ENCODE assay signal across 8 cellular contexts in genomic region chr10:73253226-73253557, GRCh38. TPM values are rescaled to one million over a fixed set of nuclear protein-coding genes. Genes with fewer than 3 reads are reported as not detected.
DNase-seq lines count a peak whose midpoint lies in the region; ATAC-seq, FAIRE-seq and TF ChIP-seq lines count a peak whose summit lies in the region.

No MANE protein-coding gene starts in this region.

- peaks cover 15% of the 10 kb centered on the region for H3K4me1 Mint-ChIP-seq in astrocyte (ENCODE audit: low read depth, unreplicated experiment)

- peak overlapping the region; percentile 80 for H3K4me3 ChIP-seq in HUES64 (ENCODE audit: low read length)
- H3K4me3 ChIP-seq in astrocyte (ENCODE audit: insufficient read depth, low read depth, low read length): peak overlapping the region; percentile 95
- H3K4me3 ChIP-seq in HepG2 (replicated peaks in 1 of 3; ENCODE audit: insufficient read depth in 1 of 3, low read depth in 2 of 3, low read length in 3 of 3): peak overlapping the region; percentile 78 to 92 (median 84)
- peak overlapping the region; percentile 84 for H3K4me3 ChIP-seq in upper lobe of right lung

- H3K4me2 ChIP-seq in astrocyte (ENCODE audit: low read length) (peak overlapping the region; percentile 90), HepG2 (ENCODE audit: low read depth, low read length) (peak overlapping the region; percentile 95)

- intact Hi-C loops in HepG2 (cut with micrococcal nuclease; ENCODE audit: unreplicated experiment): no loop called here
- intact Hi-C loops in upper lobe of right lung (cut with DNase I): no loop called here

- BruUV-seq in HepG2 (replicated peaks; lab: Mats Ljungman, UMichigan): no TSS peak

- H3K9ac ChIP-seq in HUES64 (ENCODE audit: low read depth, low read length): peak overlapping the region; percentile 90
- peak overlapping the region; percentile 95 for H3K9ac ChIP-seq in astrocyte (ENCODE audit: low read length)
- H3K9ac ChIP-seq in HepG2 (ENCODE audit: insufficient read depth, low read depth, low read length): peak overlapping the region; percentile 99

- FAIRE-seq in astrocyte (lab: Jason Lieb, UNC) (no peak), HepG2 (lab: Jason Lieb, UNC) (peak; percentile 97)

- H3K9me3 ChIP-seq in HUES64 (ENCODE audit: insufficient read depth, low read depth, low read length) (no peaks in the 10 kb centered on the region), astrocyte (ENCODE audit: insufficient read depth, low read depth, low read length) (no peaks in the 10 kb centered on the region), HepG2 (ENCODE audit: low read length) (no peaks in the 10 kb centered on the region), upper lobe of right lung (no peaks in the 10 kb centered on the region)

- in situ Hi-C loops in HepG2 (cut with HindIII; ENCODE audit: extremely low pct_ligation_motif_present, low pct_unique_long_range_greater_than_20kb): loop anchor here (10.0 to 25.0 kb wide), 2 partner anchors 242 to 384 kb away; partner anchors contain the start of genes MYOZ1 and PPP3CB

- 0% methylated on average over 4 of the region's 4 CpGs for WGBS in HUES64
- 0% methylated on average over 4 of the region's 4 CpGs for WGBS in HepG2 (ENCODE audit: low lambda C conversion rate)

- peak overlapping the region; percentile 92 for H3K4me3 Mint-ChIP-seq in astrocyte (ENCODE audit: unreplicated experiment)

- TF ChIP-seq RAD21 in HepG2 (CRISPR knock-in tag; IDR thresholded peaks at IDR 0.05): no peak

- peak; percentile 33 for ATAC-seq in HepG2
- ATAC-seq in upper lobe of right lung: no peak
- no peak for ATAC-seq in HG03439 (IDR thresholded peaks at IDR 0.05; ENCODE audit: unreplicated experiment)
- ATAC-seq in GM19397 (IDR thresholded peaks at IDR 0.05; ENCODE audit: unreplicated experiment): no peak

- H3K36me3 ChIP-seq in HUES64 (ENCODE audit: insufficient read depth, low read length): peaks cover 24% of the 10 kb centered on the region
- peaks cover 15% of the 10 kb centered on the region for H3K36me3 ChIP-seq in astrocyte (ENCODE audit: insufficient read depth, low read length)
- peaks cover 0 to 8% of the 10 kb centered on the region in 2 experiments; a peak in 2 of 5 replicates for H3K36me3 ChIP-seq in HepG2 (replicated peaks in 1 of 2; ENCODE audit: control insufficient read depth in 1 of 2, insufficient read depth in 2 of 2, low read length in 2 of 2)
- peaks cover 16% of the 10 kb centered on the region for H3K36me3 ChIP-seq in upper lobe of right lung

- H3K9me3 Mint-ChIP-seq in astrocyte (ENCODE audit: unreplicated experiment): no peaks in the 10 kb centered on the region

- TF ChIP-seq CTCF in GM10248 (IDR thresholded peaks at IDR 0.05; ENCODE audit: control extremely low read depth, extremely low read depth, low read depth, missing control alignments): no peak
- no peak for TF ChIP-seq CTCF in astrocyte (IDR thresholded peaks at IDR 0.05; ENCODE audit: insufficient read depth, low read depth, low read length)
- no peak for TF ChIP-seq CTCF in HepG2 (CRISPR knock-in tag; IDR thresholded peaks at IDR 0.05)
- no peak for TF ChIP-seq CTCF in upper lobe of right lung (IDR thresholded peaks at IDR 0.05)

- peak overlapping the region; percentile 97 for H2AFZ ChIP-seq in astrocyte (ENCODE audit: low read depth, low read length)
- peak overlapping the region; percentile 42 for H2AFZ ChIP-seq in HepG2 (ENCODE audit: low read length)

- H3K36me3 Mint-ChIP-seq in astrocyte (ENCODE audit: low read depth, unreplicated experiment): peaks cover 3% of the 10 kb centered on the region

- CTCF ChIA-PET in GM10248 (lab: Yijun Ruan, JAX) (interaction anchor here (1.1 to 3.8 kb wide), 3 partner anchors 10 to 391 kb away, joined by 3 to 23 read pairs (median 4); no protein-coding TSS in a partner anchor), HepG2 (lab: Yijun Ruan, JAX; ENCODE audit: low intra/inter-chr PET ratio, low total read pairs) (no interaction called here)

- H4K20me1 ChIP-seq in astrocyte (ENCODE audit: insufficient read depth, low read length): no peaks in the 10 kb centered on the region
- H4K20me1 ChIP-seq in HepG2 (ENCODE audit: insufficient read depth, low read length): no peaks in the 10 kb centered on the region

- H3K27ac Mint-ChIP-seq in astrocyte (ENCODE audit: unreplicated experiment): peak overlapping the region; percentile 96

- no peak for TF ChIP-seq EP300 in HepG2 (IDR thresholded peaks at IDR 0.05; ENCODE audit: low read depth in 2 of 2, low read length in 2 of 2)
- no peak for TF ChIP-seq EP300 in HepG2 (CRISPR knock-in tag; IDR thresholded peaks at IDR 0.05; ENCODE audit: borderline replicate concordance)

- peaks cover 56% of the 10 kb centered on the region for H3K79me2 ChIP-seq in astrocyte (ENCODE audit: insufficient read depth, low read length)
- H3K79me2 ChIP-seq in HepG2 (ENCODE audit: insufficient read depth, low read length): peaks cover 33% of the 10 kb centered on the region

- no peaks in the 10 kb centered on the region; the same call in 1 of the 2 replicates for H3K4me1 ChIP-seq in HUES64 (ENCODE audit: insufficient read depth, low read length)
- peaks cover 20% of the 10 kb centered on the region for H3K4me1 ChIP-seq in astrocyte (ENCODE audit: insufficient read depth, low read length)
- peaks cover 27% of the 10 kb centered on the region for H3K4me1 ChIP-seq in HepG2 (ENCODE audit: insufficient read depth, low read length)
- peaks cover 16% of the 10 kb centered on the region for H3K4me1 ChIP-seq in upper lobe of right lung

- H3K27ac ChIP-seq in HUES64 (ENCODE audit: low read depth, low read length): peak overlapping the region; percentile 75; the same call in 1 of the 2 replicates
- peak overlapping the region; percentile 92 for H3K27ac ChIP-seq in astrocyte (ENCODE audit: low read depth, low read length)
- peak overlapping the region; percentile 88 for H3K27ac ChIP-seq in HepG2 (ENCODE audit: extremely low read length, insufficient read depth, low read length)
- peak overlapping the region; percentile 91 for H3K27ac ChIP-seq in upper lobe of right lung

- no peak for TF ChIP-seq POLR2A in HepG2 (IDR thresholded peaks at IDR 0.05; ENCODE audit: insufficient read depth in 1 of 2, low read depth in 2 of 2, low read length in 2 of 2)

- H3K27me3 ChIP-seq in HUES64 (ENCODE audit: insufficient read depth, low read length): no peaks in the 10 kb centered on the region
- no peaks in the 10 kb centered on the region for H3K27me3 ChIP-seq in astrocyte (ENCODE audit: insufficient read depth, low read length)
- no peaks in the 10 kb centered on the region; a peak in 1 of 5 replicates for H3K27me3 ChIP-seq in HepG2 (ENCODE audit: control insufficient read depth in 1 of 2, insufficient read depth in 2 of 2, low read length in 2 of 2)
- no peaks in the 10 kb centered on the region for H3K27me3 ChIP-seq in upper lobe of right lung

- no peaks in the 10 kb centered on the region for H3K27me3 Mint-ChIP-seq in astrocyte (ENCODE audit: low read depth, unreplicated experiment)

- POLR2A ChIA-PET in GM10248 (lab: Yijun Ruan, JAX): no interaction called here
- POLR2A ChIA-PET in HepG2 (lab: Yijun Ruan, JAX): interaction anchor here (0.9 to 2.9 kb wide), 2 partner anchors 10 to 160 kb away, joined by 6 to 21 read pairs; no protein-coding TSS in a partner anchor

- DNase-seq in GM10248 (ENCODE audit: extremely low spot score) (peak; percentile 41), astrocyte (ENCODE audit: low read depth) (no peak), HepG2 (ENCODE audit: low spot score) (peak; percentile 30), upper lobe of right lung (no peak), NCI-H2227 treated with DMSO at 0.1 percent for 48 hours (lab: John Stamatoyannopoulos, UW) (no peak)

RNA-seq across cellular contexts. Expression of gene MRPS16, which starts 0.7 kb away (rescaled TPM):
- polyA plus RNA-seq in HUES64 (2013, experiment 1 of 2): 121 TPM
- 120 TPM for polyA plus RNA-seq in HUES64 (2013, experiment 2 of 2)
- total RNA-seq in astrocyte: 57.5 and 67.0 TPM in 2 replicates
- 135 and 189 TPM in 2 replicates for total RNA-seq in HepG2 (2016; rRNA removed; fragmentation: Illumina TruSeq; extraction: Trizol)
- total RNA-seq in HepG2 (2016; cell fraction: cytosol; rRNA removed; fragmentation: Illumina TruSeq; extraction: Trizol; ENCODE audit: low read depth): 45.7 and 60.1 TPM in 2 replicates
- total RNA-seq in HepG2 (2016; cell fraction: insoluble cytoplasmic fraction; rRNA removed; fragmentation: Illumina TruSeq; extraction: Trizol): 136 and 203 TPM in 2 replicates
- total RNA-seq in HepG2 (2016; cell fraction: membrane; rRNA removed; fragmentation: Illumina TruSeq; extraction: Trizol): 93.5 and 107 TPM in 2 replicates
- total RNA-seq in HepG2 (2016; cell fraction: nucleus; rRNA removed; fragmentation: Illumina TruSeq; extraction: Trizol): 46.1 and 51.7 TPM in 2 replicates
- 70.1 and 70.8 TPM in 2 replicates for polyA plus RNA-seq in HepG2 (2011; rRNA removed)
- 71.9 and 101 TPM in 2 replicates for polyA plus RNA-seq in HepG2 (2011; cell fraction: cytosol; rRNA removed)
- 47.7 and 52.2 TPM in 2 replicates for polyA plus RNA-seq in HepG2 (2011; cell fraction: nucleus; rRNA removed)
- polyA plus RNA-seq in HepG2 (2012): 46.9 and 60.5 TPM in 2 replicates
- 72.0 and 95.9 TPM in 2 replicates for polyA plus RNA-seq in HepG2 (2016; cell fraction: cytosol; fragmentation: Illumina TruSeq; extraction: Trizol; ENCODE audit: low read depth)
- polyA plus RNA-seq in HepG2 (2016; cell fraction: insoluble cytoplasmic fraction; fragmentation: Illumina TruSeq; extraction: Trizol; ENCODE audit: low read depth): 178 and 185 TPM in 2 replicates
- polyA plus RNA-seq in HepG2 (2016; cell fraction: membrane; fragmentation: Illumina TruSeq; extraction: Trizol; ENCODE audit: low read depth): 98.6 and 105 TPM in 2 replicates
- polyA plus RNA-seq in HepG2 (2016; cell fraction: nucleus; fragmentation: Illumina TruSeq; extraction: Trizol; ENCODE audit: insufficient read depth, low read depth): 94.8 and 101 TPM in 2 replicates
- polyA minus RNA-seq in HepG2 (2011; rRNA and poly(A)+ RNA removed; ENCODE audit: low replicate concordance): 139 and 229 TPM in 2 replicates
- polyA minus RNA-seq in HepG2 (2011; cell fraction: cytosol; rRNA and poly(A)+ RNA removed): 44.1 TPM in 2 replicates
- polyA minus RNA-seq in HepG2 (2011; cell fraction: nucleus; rRNA and poly(A)+ RNA removed): 27.9 and 35.8 TPM in 2 replicates
- total RNA-seq in upper lobe of right lung: 52.5 TPM

RNA-seq across cellular contexts. Expression of gene DNAJC9, which starts 6.1 kb away (rescaled TPM):
- 32.8 TPM for polyA plus RNA-seq in HUES64 (2013, experiment 1 of 2)
- 30.3 TPM for polyA plus RNA-seq in HUES64 (2013, experiment 2 of 2)
- total RNA-seq in astrocyte (18.9 and 23.3 TPM in 2 replicates), HepG2 (2016; rRNA removed; fragmentation: Illumina TruSeq; extraction: Trizol) (60.3 and 76.9 TPM in 2 replicates), upper lobe of right lung (12.4 TPM)
- total RNA-seq in HepG2 (2016; cell fraction: cytosol; rRNA removed; fragmentation: Illumina TruSeq; extraction: Trizol; ENCODE audit: low read depth): 13.2 TPM in 2 replicates
- total RNA-seq in HepG2 (2016; cell fraction: insoluble cytoplasmic fraction; rRNA removed; fragmentation: Illumina TruSeq; extraction: Trizol): 60.9 and 80.0 TPM in 2 replicates
- 32.4 and 33.9 TPM in 2 replicates for total RNA-seq in HepG2 (2016; cell fraction: membrane; rRNA removed; fragmentation: Illumina TruSeq; extraction: Trizol)
- 36.9 and 43.2 TPM in 2 replicates for total RNA-seq in HepG2 (2016; cell fraction: nucleus; rRNA removed; fragmentation: Illumina TruSeq; extraction: Trizol)
- 13.4 and 15.9 TPM in 2 replicates for polyA plus RNA-seq in HepG2 (2011; rRNA removed)
- polyA plus RNA-seq in HepG2 (2011; cell fraction: cytosol; rRNA removed): 11.3 and 11.9 TPM in 2 replicates
- polyA plus RNA-seq in HepG2 (2011; cell fraction: nucleus; rRNA removed): 35.4 and 37.6 TPM in 2 replicates
- 13.4 and 16.3 TPM in 2 replicates for polyA plus RNA-seq in HepG2 (2012)
- polyA plus RNA-seq in HepG2 (2016; cell fraction: cytosol; fragmentation: Illumina TruSeq; extraction: Trizol; ENCODE audit: low read depth): 9.4 and 10.9 TPM in 2 replicates
- 60.5 and 63.2 TPM in 2 replicates for polyA plus RNA-seq in HepG2 (2016; cell fraction: insoluble cytoplasmic fraction; fragmentation: Illumina TruSeq; extraction: Trizol; ENCODE audit: low read depth)
- polyA plus RNA-seq in HepG2 (2016; cell fraction: membrane; fragmentation: Illumina TruSeq; extraction: Trizol; ENCODE audit: low read depth): 19.3 and 19.6 TPM in 2 replicates
- 59.2 and 60.2 TPM in 2 replicates for polyA plus RNA-seq in HepG2 (2016; cell fraction: nucleus; fragmentation: Illumina TruSeq; extraction: Trizol; ENCODE audit: insufficient read depth, low read depth)
- 17.9 and 39.2 TPM in 2 replicates for polyA minus RNA-seq in HepG2 (2011; rRNA and poly(A)+ RNA removed; ENCODE audit: low replicate concordance)
- 6.5 and 8.3 TPM in 2 replicates for polyA minus RNA-seq in HepG2 (2011; cell fraction: cytosol; rRNA and poly(A)+ RNA removed)
- 35.7 and 36.1 TPM in 2 replicates for polyA minus RNA-seq in HepG2 (2011; cell fraction: nucleus; rRNA and poly(A)+ RNA removed)

Comparison
In these comparisons a context has a peak if more than half of its experiments do, and no peak if none do; other contexts are left out.
1. DNase-seq: peak in GM10248 (single experiment) and HepG2 (single experiment); none in astrocyte (single experiment), upper lobe of right lung (single experiment) and NCI-H2227 treated with DMSO at 0.1 percent for 48 hours (single experiment).
2. Peak in every context shown above with its lines, with median percentiles within 50 percentile points of each other: H3K27ac ChIP-seq, H3K4me3 ChIP-seq and H3K9ac ChIP-seq.